In the genomic region with DNA sequence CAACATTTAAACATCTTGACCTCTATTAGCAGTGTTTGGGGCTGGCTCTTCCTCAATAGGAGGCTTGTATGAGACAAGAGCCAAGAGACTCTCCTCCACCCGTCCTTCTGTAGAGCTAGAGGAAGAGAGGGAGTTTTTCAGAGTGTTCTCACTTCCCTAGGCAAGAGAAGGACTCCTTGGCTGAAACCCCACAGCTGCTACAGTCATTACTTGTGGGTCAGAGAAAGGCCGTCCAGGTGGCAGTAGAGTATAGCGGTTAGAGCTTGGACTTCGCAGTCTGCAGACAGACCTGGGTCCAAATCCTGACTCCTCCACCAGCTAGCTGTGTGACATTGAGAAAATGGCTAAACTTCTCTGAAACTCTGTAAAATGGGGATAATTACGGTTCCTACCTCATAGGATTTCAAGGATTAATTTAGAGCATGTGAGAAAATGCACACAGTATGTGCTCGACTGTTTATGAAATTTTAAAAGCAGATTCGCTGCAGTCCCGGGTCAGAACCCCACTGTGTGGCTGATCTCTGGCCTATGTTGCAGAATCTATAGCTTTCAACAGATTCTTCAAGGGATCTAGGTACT, we compare ENCODE assay signal across 16 cellular contexts.
A peak's percentile ranks its signal among the peaks of the same experiment; 100 is the strongest.
DNase-seq lines count a peak whose midpoint lies in the region; ATAC-seq lines count a peak whose summit lies in the region.
"Had no signal": no experiment of that assay in that cellular context is flagged by ENCODE, and none has a peak within 500 bp of the region (broad histone marks: within the 10 kb centered on the region; RNA-seq: fewer than 3 reads in every experiment).

No MANE protein-coding gene starts in this region.

- no peak overlapping the region for H3K27ac ChIP-seq in GM23248
- H3K27ac ChIP-seq in angular gyrus (ENCODE audit: low read depth, low read length) = peak overlapping the region; percentile 17
- no peak overlapping the region for H3K27ac ChIP-seq in trophoblast cell (ENCODE audit: low read depth, low read length)
- H3K27ac ChIP-seq: adrenal gland, C4-2B, KMS-11 had no signal

- H2BK120ac ChIP-seq in trophoblast cell (ENCODE audit: insufficient read depth, low read length, poor library complexity) = no peak overlapping the region

- 34 to 40% methylated on average over 8 of the region's 8 CpGs for WGBS in GM23248 (ENCODE audit: low coverage in 1 of 2, low lambda C conversion rate in 2 of 2, missing lambda C conversion rate in 2 of 2), 2 experiments
- no CpG with 5 or more reads among the region's 8 CpGs for WGBS in trophoblast cell (ENCODE audit: extremely low coverage, insufficient coverage, insufficient read length)

- no peak overlapping the region for H3K18ac ChIP-seq in trophoblast cell (ENCODE audit: low read length)

- no peaks in the 10 kb centered on the region for H3F3A ChIP-seq in GM23248 (ENCODE audit: insufficient read depth)

- H3K14ac ChIP-seq in trophoblast cell (ENCODE audit: low read length) = no peak overlapping the region

- H3K9me3 ChIP-seq in GM23248 (ENCODE audit: low read depth) (no peaks in the 10 kb centered on the region), trophoblast cell (ENCODE audit: insufficient read depth, low read depth, low read length) (no peaks in the 10 kb centered on the region)
- H3K9me3 ChIP-seq: adrenal gland had no signal

- no peak overlapping the region for H2BK12ac ChIP-seq in trophoblast cell (ENCODE audit: low read length)

- no peak overlapping the region for H2AK5ac ChIP-seq in trophoblast cell (ENCODE audit: low read length)

- H3K27me3 ChIP-seq in GM23248 (replicated peaks; ENCODE audit: insufficient read depth) (peaks cover 44% of the 10 kb centered on the region), trophoblast cell (ENCODE audit: insufficient read depth, low read length) (no peaks in the 10 kb centered on the region)

- no peak overlapping the region for H2AFZ ChIP-seq in GM23248
- H2AFZ ChIP-seq in trophoblast cell (ENCODE audit: insufficient read depth, low read length, poor library complexity) = no peak overlapping the region

- peak; percentile 56 for ATAC-seq in GM18520 (IDR thresholded peaks at IDR 0.05; ENCODE audit: unreplicated experiment)

- H4K20me1 ChIP-seq in GM23248 (ENCODE audit: insufficient read depth) = no peaks in the 10 kb centered on the region

- H4K91ac ChIP-seq in trophoblast cell (ENCODE audit: low read depth, low read length) = no peak overlapping the region

- no peaks in the 10 kb centered on the region for H3K36me3 ChIP-seq in GM23248 (ENCODE audit: low read depth)
- no peaks in the 10 kb centered on the region for H3K36me3 ChIP-seq in trophoblast cell (ENCODE audit: control insufficient read depth in 1 of 2, insufficient read depth in 2 of 2, low read length in 2 of 2)
- H3K36me3 ChIP-seq: adrenal gland had no signal

- peak; percentile 22 for DNase-seq in GM23248
- DNase-seq in trophoblast cell = peak; percentile 41 to 71
- no peak for DNase-seq in islet precursor cell
- DNase-seq in LoVo (ENCODE audit: low spot score) = no peak
- no peak for DNase-seq in GOT3 (lab: John Stamatoyannopoulos, UW)
- DNase-seq: activated CD4-positive, alpha-beta T cell treated with anti-CD3 and anti-CD28 coated beads, Interleukin-2, amount 10 ng/mL, durations not matched to agents 7 days and 5 days; adrenal gland; cortex of kidney; NCI-H187 treated with DMSO at 0.1 percent for 48 hours; nephron progenitor cell; stimulated activated CD4-positive, alpha-beta T cell treated with anti-CD3 and anti-CD28 coated beads, Interleukin-4, amount 100 ng/mL, for 24 hours; T1000 had no signal

- H3K9ac ChIP-seq in GM23248 (no peak overlapping the region), trophoblast cell (ENCODE audit: low read length) (no peak overlapping the region)
- H3K9ac ChIP-seq: KMS-11 had no signal

- H3K4me3 ChIP-seq in GM23248 (no peak overlapping the region), trophoblast cell (ENCODE audit: low read depth, low read length) (no peak overlapping the region)
- H3K4me3 ChIP-seq: adrenal gland had no signal

- in situ Hi-C loops in GM23248 (cut with MboI) = no loop called here

- no peak overlapping the region for H4K12ac ChIP-seq in trophoblast cell (ENCODE audit: low read depth, low read length)

- no peak overlapping the region for H3K23ac ChIP-seq in trophoblast cell (ENCODE audit: low read length)

- no peak overlapping the region for H2BK5ac ChIP-seq in trophoblast cell (ENCODE audit: low read depth, low read length, poor library complexity)

- no peak overlapping the region for H4K8ac ChIP-seq in trophoblast cell (ENCODE audit: low read depth, low read length)

- H3K4me1 ChIP-seq in GM23248 (ENCODE audit: insufficient read depth) (no peaks in the 10 kb centered on the region), trophoblast cell (ENCODE audit: control insufficient read depth in 1 of 2, insufficient read depth in 2 of 2, low read length in 2 of 2) (peaks cover 0 to 2% of the 10 kb centered on the region in 2 experiments)
- H3K4me1 ChIP-seq: adrenal gland had no signal

- no peak overlapping the region for H3K4ac ChIP-seq in trophoblast cell (ENCODE audit: low read depth, low read length)

- H3K4me2 ChIP-seq in GM23248 (ENCODE audit: unreplicated experiment) = no peak overlapping the region
- no peak overlapping the region for H3K4me2 ChIP-seq in trophoblast cell (ENCODE audit: low read length)
- H3K4me2 ChIP-seq: KMS-11 had no signal

- H3K79me1 ChIP-seq in trophoblast cell (ENCODE audit: low read length) = no peaks in the 10 kb centered on the region

- no peaks in the 10 kb centered on the region for H3K79me2 ChIP-seq in GM23248 (ENCODE audit: insufficient read depth)
- no peaks in the 10 kb centered on the region for H3K79me2 ChIP-seq in trophoblast cell (ENCODE audit: control insufficient read depth, insufficient read depth, low read length, poor library complexity)

- H3K9me2 ChIP-seq in GM23248 (ENCODE audit: insufficient read depth) = no peaks in the 10 kb centered on the region

Comparison
In these comparisons a context has a peak if more than half of its experiments do, and no peak if none do; other contexts are left out.
1. DNase-seq: peak in GM23248 (single experiment) and trophoblast cell (2 of 2); none in islet precursor cell (single experiment), LoVo (single experiment) and GOT3 (single experiment).